In the genomic region with DNA sequence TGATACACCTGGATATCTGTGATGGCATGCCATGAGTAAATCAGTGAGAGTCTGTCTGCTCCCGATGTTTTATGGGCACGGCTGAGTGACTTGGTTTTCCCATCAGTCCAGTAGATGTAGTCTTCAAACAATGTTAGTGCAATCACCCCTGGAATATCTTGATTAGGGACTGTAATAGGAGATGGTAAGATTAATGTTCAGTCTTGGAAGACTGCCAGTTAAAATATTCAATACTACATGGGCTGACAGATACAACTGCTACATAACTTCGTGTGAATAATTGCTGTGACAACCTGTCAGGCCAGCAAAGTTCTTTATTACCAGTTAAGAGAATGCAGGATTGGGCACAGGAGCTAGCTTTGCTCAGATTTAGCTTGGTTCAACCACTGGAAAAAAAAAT, we compare ENCODE assay signal across 20 cellular contexts.
DNase-seq lines count a peak whose midpoint lies in the region; ATAC-seq and TF ChIP-seq lines count a peak whose summit lies in the region.
"Had no signal": no experiment of that assay in that cellular context is flagged by ENCODE, and none has a peak within 500 bp of the region (broad histone marks: within the 10 kb centered on the region; RNA-seq: fewer than 3 reads in every experiment).

No MANE protein-coding gene starts in this region.

- H3K9me3 ChIP-seq in gastroesophageal sphincter (no peaks in the 10 kb centered on the region), Caco-2 (no peaks in the 10 kb centered on the region)
- H3K9me3 ChIP-seq: BLaER1 treated with 17β-estradiol and CSF1 and Interleukin-3, amounts not matched to agents 10 nM and 100 nM; HAP-1; heart left ventricle had no signal

- peaks cover 4% of the 10 kb centered on the region for H3K9me3 Mint-ChIP-seq in activated T-cell treated with anti-CD3 and anti-CD28 coated beads, Interleukin-2, amount 50 U/mL, for 4 hours
- no peaks in the 10 kb centered on the region for H3K9me3 Mint-ChIP-seq in Caco-2 (ENCODE audit: unreplicated experiment)
- H3K9me3 Mint-ChIP-seq: neural crest cell had no signal

- H3K36me3 Mint-ChIP-seq in activated T-cell treated with anti-CD3 and anti-CD28 coated beads, Interleukin-2, amount 50 U/mL, for 4 hours (ENCODE audit: insufficient read depth): no peaks in the 10 kb centered on the region
- no peaks in the 10 kb centered on the region for H3K36me3 Mint-ChIP-seq in Caco-2 (ENCODE audit: insufficient read depth, unreplicated experiment)
- H3K36me3 Mint-ChIP-seq: activated naive CD4-positive, alpha-beta T cell treated with anti-CD3 and anti-CD28 coated beads, Interleukin-2, amount 10 ng/mL, durations not matched to agents 7 days and 5 days had no signal

- H3K36me3 ChIP-seq in gastroesophageal sphincter (no peaks in the 10 kb centered on the region), Caco-2 (ENCODE audit: control insufficient read depth, insufficient read depth, low read length) (no peaks in the 10 kb centered on the region)
- H3K36me3 ChIP-seq: BLaER1 treated with 17β-estradiol and CSF1 and Interleukin-3, amounts not matched to agents 10 nM and 100 nM; HAP-1; heart left ventricle had no signal

- TF ChIP-seq POLR2A in gastroesophageal sphincter (IDR thresholded peaks at IDR 0.05): no peak

- intact Hi-C loops in Caco-2 (cut with micrococcal nuclease; ENCODE audit: unreplicated experiment): no loop called here

- no peak overlapping the region for H3K27ac ChIP-seq in gastroesophageal sphincter
- H3K27ac ChIP-seq: BLaER1 treated with 17β-estradiol and CSF1 and Interleukin-3, amounts not matched to agents 10 nM and 100 nM; heart left ventricle had no signal

- peak; percentile 14 for DNase-seq in A172 (ENCODE audit: low spot score)
- peak; percentile 17 for DNase-seq in LHCN-M2 (ENCODE audit: low read depth)
- peak; percentile 59 for DNase-seq in NCI-H69 (lab: John Stamatoyannopoulos, UW)
- peak; percentile 35 for DNase-seq in glomerular visceral epithelial cell (ENCODE audit: extremely low spot score)
- DNase-seq in stimulated activated CD4-positive, alpha-beta T cell treated with anti-CD3 and anti-CD28 coated beads, Interleukin-1b, Interleukin-23, amount 100 ng/mL, for 48 hours: no peak
- DNase-seq in activated T-cell treated with anti-CD3 and anti-CD28 coated beads, Interleukin-2, amount 50 U/mL, for 4 hours: no peak
- no peak for DNase-seq in Caco-2
- DNase-seq: activated CD4-positive, alpha-beta T cell treated with anti-CD3 and anti-CD28 coated beads for 36 hours; activated naive CD4-positive, alpha-beta T cell treated with anti-CD3 and anti-CD28 coated beads, Interleukin-2, amount 10 ng/mL, durations not matched to agents 7 days and 5 days; activated T-cell treated with anti-CD3 and anti-CD28 coated beads, Interleukin-2, amount 50 U/mL, for 72 hours; heart left ventricle; NCI-H1930; NCI-H526 treated with DMSO at 0.1 percent for 48 hours; SIG-M5; substantia nigra had no signal

- no peak overlapping the region for H3K4me3 Mint-ChIP-seq in activated T-cell treated with anti-CD3 and anti-CD28 coated beads, Interleukin-2, amount 50 U/mL, for 4 hours
- no peak overlapping the region for H3K4me3 Mint-ChIP-seq in Caco-2 (ENCODE audit: unreplicated experiment)
- H3K4me3 Mint-ChIP-seq: activated CD4-positive, alpha-beta T cell treated with anti-CD3 and anti-CD28 coated beads for 36 hours; activated naive CD4-positive, alpha-beta T cell treated with anti-CD3 and anti-CD28 coated beads, Interleukin-2, amount 10 ng/mL, durations not matched to agents 7 days and 5 days; activated T-cell treated with anti-CD3 and anti-CD28 coated beads, Interleukin-2, amount 50 U/mL, for 72 hours; neural crest cell had no signal

- no peak for ATAC-seq in activated T-cell treated with anti-CD3 and anti-CD28 coated beads, Interleukin-2, amount 50 U/mL, for 4 hours
- ATAC-seq in gastroesophageal sphincter: no peak
- ATAC-seq: activated CD4-positive, alpha-beta T cell treated with anti-CD3 and anti-CD28 coated beads for 36 hours; activated T-cell treated with anti-CD3 and anti-CD28 coated beads, Interleukin-2, amount 50 U/mL, for 72 hours; heart left ventricle; K562 had no signal

- H3K4me1 ChIP-seq in gastroesophageal sphincter: no peaks in the 10 kb centered on the region
- H3K4me1 ChIP-seq in Caco-2: no peaks in the 10 kb centered on the region
- H3K4me1 ChIP-seq: BLaER1 treated with 17β-estradiol and CSF1 and Interleukin-3, amounts not matched to agents 10 nM and 100 nM; HAP-1; heart left ventricle had no signal

- CTCF ChIA-PET in Caco-2 (lab: Charles Lee): no interaction called here

- no peak overlapping the region for H3K27ac Mint-ChIP-seq in Caco-2 (ENCODE audit: unreplicated experiment)
- H3K27ac Mint-ChIP-seq: activated CD4-positive, alpha-beta T cell treated with anti-CD3 and anti-CD28 coated beads for 36 hours; activated naive CD4-positive, alpha-beta T cell treated with anti-CD3 and anti-CD28 coated beads, Interleukin-2, amount 10 ng/mL, durations not matched to agents 7 days and 5 days; activated T-cell treated with anti-CD3 and anti-CD28 coated beads, Interleukin-2, amount 50 U/mL, for 72 hours had no signal

- BruUV-seq in Caco-2 (replicated peaks; lab: Mats Ljungman, UMichigan): no TSS peak

- H3K4me3 ChIP-seq in gastroesophageal sphincter (no peak overlapping the region), Caco-2 (ENCODE audit: low read depth, low read length) (no peak overlapping the region)
- H3K4me3 ChIP-seq: BLaER1 treated with 17β-estradiol and CSF1 and Interleukin-3, amounts not matched to agents 10 nM and 100 nM; HAP-1; heart left ventricle; K562 had no signal

- H3K27me3 Mint-ChIP-seq in activated T-cell treated with anti-CD3 and anti-CD28 coated beads, Interleukin-2, amount 50 U/mL, for 4 hours (ENCODE audit: low read depth): no peaks in the 10 kb centered on the region
- H3K27me3 Mint-ChIP-seq in Caco-2 (ENCODE audit: insufficient read depth, unreplicated experiment): no peaks in the 10 kb centered on the region
- H3K27me3 Mint-ChIP-seq: activated CD4-positive, alpha-beta T cell treated with anti-CD3 and anti-CD28 coated beads for 36 hours; activated naive CD4-positive, alpha-beta T cell treated with anti-CD3 and anti-CD28 coated beads, Interleukin-2, amount 10 ng/mL, durations not matched to agents 7 days and 5 days had no signal

- no peaks in the 10 kb centered on the region for H3K4me1 Mint-ChIP-seq in activated T-cell treated with anti-CD3 and anti-CD28 coated beads, Interleukin-2, amount 50 U/mL, for 4 hours (ENCODE audit: low read depth)
- H3K4me1 Mint-ChIP-seq in Caco-2 (ENCODE audit: low read depth, unreplicated experiment): no peaks in the 10 kb centered on the region
- H3K4me1 Mint-ChIP-seq: activated CD4-positive, alpha-beta T cell treated with anti-CD3 and anti-CD28 coated beads for 36 hours; activated naive CD4-positive, alpha-beta T cell treated with anti-CD3 and anti-CD28 coated beads, Interleukin-2, amount 10 ng/mL, durations not matched to agents 7 days and 5 days; neural crest cell had no signal

- WGBS in gastroesophageal sphincter (ENCODE audit: low coverage in 1 of 2), 2 donors: 39 to 74% methylated on average over 3 of the region's 3 CpGs

- no peak for TF ChIP-seq EP300 in gastroesophageal sphincter (IDR thresholded peaks at IDR 0.05)

- no peaks in the 10 kb centered on the region for H3K27me3 ChIP-seq in gastroesophageal sphincter
- H3K27me3 ChIP-seq in Caco-2 (replicated peaks; ENCODE audit: control insufficient read depth, insufficient read depth, low read length): no peaks in the 10 kb centered on the region
- H3K27me3 ChIP-seq: BLaER1 treated with 17β-estradiol and CSF1 and Interleukin-3, amounts not matched to agents 10 nM and 100 nM; heart left ventricle had no signal

- POLR2A ChIA-PET in Caco-2 (lab: Charles Lee): no interaction called here

- TF ChIP-seq CTCF in gastroesophageal sphincter (IDR thresholded peaks at IDR 0.05) (no peak), Caco-2 (IDR thresholded peaks at IDR 0.05; ENCODE audit: insufficient read depth in 1 of 2, low read depth in 1 of 2, low read length in 1 of 2, severe bottlenecking in 1 of 2, unreplicated experiment in 1 of 2) (no peak)

Comparison
In these comparisons a context has a peak if more than half of its experiments do, and no peak if none do; other contexts are left out.
1. DNase-seq: peak in A172 (single experiment), LHCN-M2 (single experiment), NCI-H69 (single experiment) and glomerular visceral epithelial cell (single experiment); none in stimulated activated CD4-positive, alpha-beta T cell treated with anti-CD3 and anti-CD28 coated beads, Interleukin-1b, Interleukin-23, amount 100 ng/mL, for 48 hours (single experiment), activated T-cell treated with anti-CD3 and anti-CD28 coated beads, Interleukin-2, amount 50 U/mL, for 4 hours (single experiment) and Caco-2 (0 of 2).